In genomic region chr15:73991726-73992593, GRCh38 we compare ENCODE assay signal across 8 cellular contexts. TPM values are rescaled to one million over a fixed set of nuclear protein-coding genes. Genes with fewer than 3 reads are reported as not detected.
DNase-seq lines count a peak whose midpoint lies in the region; ATAC-seq and TF ChIP-seq lines count a peak whose summit lies in the region.

A gene with protein sequence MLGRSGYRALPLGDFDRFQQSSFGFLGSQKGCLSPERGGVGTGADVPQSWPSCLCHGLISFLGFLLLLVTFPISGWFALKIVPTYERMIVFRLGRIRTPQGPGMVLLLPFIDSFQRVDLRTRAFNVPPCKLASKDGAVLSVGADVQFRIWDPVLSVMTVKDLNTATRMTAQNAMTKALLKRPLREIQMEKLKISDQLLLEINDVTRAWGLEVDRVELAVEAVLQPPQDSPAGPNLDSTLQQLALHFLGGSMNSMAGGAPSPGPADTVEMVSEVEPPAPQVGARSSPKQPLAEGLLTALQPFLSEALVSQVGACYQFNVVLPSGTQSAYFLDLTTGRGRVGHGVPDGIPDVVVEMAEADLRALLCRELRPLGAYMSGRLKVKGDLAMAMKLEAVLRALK (minus strand): TSS chr15:73992295. CDS start chr15:73992223, 72 bp downstream.

- H3K9ac ChIP-seq in parathyroid adenoma = peak within 1 kb of the TSS; percentile 37

- peak within 1 kb of the TSS; percentile 61 for H3K4me3 ChIP-seq in cardiac muscle cell
- peak within 1 kb of the TSS; percentile 65 for H3K4me3 ChIP-seq in parathyroid adenoma (ENCODE audit: low read depth, low read length)
- H3K4me3 ChIP-seq in tibial artery = peak within 1 kb of the TSS; percentile 77 to 79

- H3K4me2 ChIP-seq in parathyroid adenoma (ENCODE audit: low read length) = peak within 1 kb of the TSS; percentile 90

- peak; percentile 67 for ATAC-seq in HG02610 (IDR thresholded peaks at IDR 0.05; ENCODE audit: unreplicated experiment)

- H3K4me1 ChIP-seq in cardiac muscle cell (ENCODE audit: low read depth) (peaks cover 11% of the 10 kb centered on the region), parathyroid adenoma (peaks cover 4% of the 10 kb centered on the region), tibial artery (peaks cover 0 to 82% (median 69%) of the 10 kb centered on the region in 4 donors)

- H3K27ac ChIP-seq in cardiac muscle cell = no peak within 1 kb of the TSS
- H3K27ac ChIP-seq in parathyroid adenoma = peak within 1 kb of the TSS; percentile 83
- H3K27ac ChIP-seq in tibial artery = peak within 1 kb of the TSS; percentile 79 to 85

- H3K79me2 ChIP-seq in parathyroid adenoma = peaks cover 2% of the 10 kb centered on the region

- H3K36me3 ChIP-seq in cardiac muscle cell = no peaks in the 10 kb centered on the region
- H3K36me3 ChIP-seq in parathyroid adenoma (ENCODE audit: control insufficient read depth, insufficient read depth, low read length) = no peaks in the 10 kb centered on the region
- peaks cover 0 to 24% (median 4%) of the 10 kb centered on the region in 3 donors for H3K36me3 ChIP-seq in tibial artery

- DNase-seq in NCI-H1092 (lab: John Stamatoyannopoulos, UW) (peak; percentile 80), SW 1271 (lab: John Stamatoyannopoulos, UW) (peak; percentile 92), cardiac muscle cell (ENCODE audit: low read depth in 1 of 2, low spot score in 1 of 2) (peak; percentile 97), tibial artery (peak; percentile 89 to 94)
- peak; percentile 86 for DNase-seq in activated naive CD8-positive, alpha-beta T cell treated with anti-CD3 and anti-CD28 coated beads, Interleukin-2, amount 50 U/mL, for 16 hours (ENCODE audit: low read depth, low spot score)

- intact Hi-C loops in tibial artery (cut with DNase I; ENCODE audit: low total_unique reads) = no loop called here

- H2AFZ ChIP-seq in parathyroid adenoma = peak within 1 kb of the TSS; percentile 84

- H3K9me3 ChIP-seq in cardiac muscle cell (ENCODE audit: low read depth) = no peaks in the 10 kb centered on the region
- no peaks in the 10 kb centered on the region for H3K9me3 ChIP-seq in parathyroid adenoma (ENCODE audit: control insufficient read depth, low read length)
- no peaks in the 10 kb centered on the region for H3K9me3 ChIP-seq in tibial artery

- peak; percentile 86 for TF ChIP-seq CTCF in GM12873 (IDR thresholded peaks at IDR 0.05; ENCODE audit: insufficient read depth, low read depth, low read length, missing control alignments)
- peak; percentile 78 for TF ChIP-seq CTCF in cardiac muscle cell (IDR thresholded peaks at IDR 0.05; ENCODE audit: low read depth, low read length)
- TF ChIP-seq CTCF in parathyroid adenoma (IDR thresholded peaks at IDR 0.05) = peak; percentile 81
- TF ChIP-seq CTCF in tibial artery (IDR thresholded peaks at IDR 0.05) = peak; percentile 94 to 96

- H3K27me3 ChIP-seq in cardiac muscle cell (no peaks in the 10 kb centered on the region), parathyroid adenoma (ENCODE audit: control insufficient read depth, insufficient read depth, low read length) (no peaks in the 10 kb centered on the region), tibial artery (no peaks in the 10 kb centered on the region)

RNA-seq across cellular contexts. Expression of the gene that starts here (rescaled TPM):
- 8.2 and 8.8 TPM in 2 replicates for total RNA-seq in cardiac muscle cell
- polyA plus RNA-seq in cardiac muscle cell = 9.7 and 15.6 TPM in 2 replicates
